ENCODE assay signal across 9 cellular contexts in genomic region chr5:139342423-139342723, GRCh38. TPM values are rescaled to one million over a fixed set of nuclear protein-coding genes. Genes with fewer than 3 reads are reported as not detected.
DNase-seq lines count a peak whose midpoint lies in the region; ATAC-seq and TF ChIP-seq lines count a peak whose summit lies in the region.
"Had no signal": no experiment of that assay in that cellular context is flagged by ENCODE, and none has a peak within 500 bp of the region (broad histone marks: within the 10 kb centered on the region; RNA-seq: fewer than 3 reads in every experiment).

No MANE protein-coding gene starts in this region.

- H3K4me1 ChIP-seq in Caco-2: peaks cover 6% of the 10 kb centered on the region; the same call in 1 of the 2 replicates
- H3K4me1 ChIP-seq in GM23338 (ENCODE audit: insufficient read depth): peaks cover 8% of the 10 kb centered on the region
- peaks cover 21% of the 10 kb centered on the region for H3K4me1 ChIP-seq in smooth muscle cell (ENCODE audit: low read depth)

- H3K27me3 ChIP-seq in Caco-2 (replicated peaks; ENCODE audit: control insufficient read depth, insufficient read depth, low read length): no peaks in the 10 kb centered on the region
- no peaks in the 10 kb centered on the region for H3K27me3 ChIP-seq in GM23338 (ENCODE audit: insufficient read depth)
- H3K27me3 ChIP-seq in smooth muscle cell (ENCODE audit: low read depth): no peaks in the 10 kb centered on the region

- ATAC-seq in GM23338: no peak

- no peak for DNase-seq in Caco-2
- DNase-seq in GM23338 (ENCODE audit: low spot score): no peak
- no peak for DNase-seq in T-helper 2 cell treated with Interferon-gamma antibody and Interleukin-4, amounts not matched to agents 5 μg/mL and 100 μg/mL, for 36 hours (ENCODE audit: low spot score)
- DNase-seq in fibroblast of pulmonary artery (ENCODE audit: low read depth): no peak
- no peak for DNase-seq in smooth muscle cell (lab: John Stamatoyannopoulos, UW; ENCODE audit: unreplicated experiment)
- DNase-seq in NCI-H1048 (lab: John Stamatoyannopoulos, UW): no peak
- no peak for DNase-seq in dedifferentiated amniotic fluid mesenchymal stem cell (ENCODE audit: extremely low spot score)
- no peak for DNase-seq in AG08395 (ENCODE audit: low spot score)

- no peaks in the 10 kb centered on the region for H3K36me3 ChIP-seq in Caco-2 (ENCODE audit: control insufficient read depth, insufficient read depth, low read length)
- H3K36me3 ChIP-seq in GM23338 (ENCODE audit: insufficient read depth): peaks cover 11% of the 10 kb centered on the region
- no peaks in the 10 kb centered on the region for H3K36me3 ChIP-seq in smooth muscle cell (ENCODE audit: low read depth)

- H3K36me3 Mint-ChIP-seq in Caco-2 (ENCODE audit: insufficient read depth, unreplicated experiment) (peaks cover 63% of the 10 kb centered on the region), GM23338 (ENCODE audit: low read depth) (peaks cover 36% of the 10 kb centered on the region)
- H3K36me3 Mint-ChIP-seq in T-helper 2 cell treated with Interferon-gamma antibody and Interleukin-4, amounts not matched to agents 5 μg/mL and 100 μg/mL, for 36 hours (ENCODE audit: low read depth): peaks cover 26% of the 10 kb centered on the region

- TF ChIP-seq CTCF in Caco-2 (IDR thresholded peaks at IDR 0.05; ENCODE audit: insufficient read depth in 1 of 2, low read depth in 1 of 2, low read length in 1 of 2, severe bottlenecking in 1 of 2, unreplicated experiment in 1 of 2): no peak
- no peak for TF ChIP-seq CTCF in GM23338 (conservative IDR thresholded peaks at IDR 0.05; ENCODE audit: low read depth in 2 of 2)
- TF ChIP-seq CTCF in fibroblast of pulmonary artery (IDR thresholded peaks at IDR 0.05; ENCODE audit: low read length, missing control alignments): no peak
- TF ChIP-seq CTCF in smooth muscle cell (IDR thresholded peaks at IDR 0.05; ENCODE audit: borderline replicate concordance, insufficient read depth, poor library complexity, severe bottlenecking): no peak

- H3K4me1 Mint-ChIP-seq in Caco-2 (ENCODE audit: low read depth, unreplicated experiment) (peaks cover 13% of the 10 kb centered on the region), GM23338 (peaks cover 23% of the 10 kb centered on the region)
- H3K4me1 Mint-ChIP-seq in T-helper 2 cell treated with Interferon-gamma antibody and Interleukin-4, amounts not matched to agents 5 μg/mL and 100 μg/mL, for 36 hours (ENCODE audit: low read depth): peaks cover 33% of the 10 kb centered on the region

- CTCF ChIA-PET in Caco-2 (lab: Charles Lee): interaction anchor here (0.6 to 1.2 kb wide), 8 partner anchors 28 to 1297 kb away, joined by 3 to 8 read pairs (median 4); no protein-coding TSS in a partner anchor

- peak overlapping the region; percentile 99 for H3K9ac ChIP-seq in smooth muscle cell (ENCODE audit: low read depth)

- peak overlapping the region; percentile 98 for H3K27ac Mint-ChIP-seq in Caco-2 (ENCODE audit: unreplicated experiment)
- peak overlapping the region; percentile 100 for H3K27ac Mint-ChIP-seq in GM23338
- H3K27ac Mint-ChIP-seq in T-helper 2 cell treated with Interferon-gamma antibody and Interleukin-4, amounts not matched to agents 5 μg/mL and 100 μg/mL, for 36 hours: peak overlapping the region; percentile 99

- BruUV-seq in Caco-2 (replicated peaks; lab: Mats Ljungman, UMichigan): no TSS peak

- H3K4me2 ChIP-seq in GM23338 (peak overlapping the region; percentile 97), smooth muscle cell (peak overlapping the region; percentile 95)

- POLR2A ChIA-PET in Caco-2 (lab: Charles Lee): interaction anchor here (0.6 to 1.8 kb wide), 19 partner anchors 10 to 662 kb away, joined by 3 to 38 read pairs (median 5); partner anchors contain the start of genes CXXC5, DNAJC18, MATR3 and SIL1

- H2AFZ ChIP-seq in GM23338 (no peak overlapping the region), smooth muscle cell (ENCODE audit: low read depth) (no peak overlapping the region)

- peaks cover 4% of the 10 kb centered on the region; the same call in 1 of the 2 replicates for H3K9me2 ChIP-seq in GM23338 (ENCODE audit: insufficient read depth)

- WGBS in smooth muscle cell (ENCODE audit: low lambda C conversion rate): under 1% methylated on average over 16 of the region's 16 CpGs

- H3K4me3 Mint-ChIP-seq in Caco-2 (ENCODE audit: unreplicated experiment) (peak overlapping the region; percentile 96), GM23338 (peak overlapping the region; percentile 99)
- peak overlapping the region; percentile 96 for H3K4me3 Mint-ChIP-seq in T-helper 2 cell treated with Interferon-gamma antibody and Interleukin-4, amounts not matched to agents 5 μg/mL and 100 μg/mL, for 36 hours

- H3F3A ChIP-seq in GM23338 (replicated peaks; ENCODE audit: low read depth) (peaks cover 7% of the 10 kb centered on the region; the same call in 1 of the 2 replicates), smooth muscle cell (ENCODE audit: low read depth) (peaks cover 10% of the 10 kb centered on the region)

- H4K20me1 ChIP-seq in GM23338 (replicated peaks; ENCODE audit: insufficient read depth) (peaks cover 43% of the 10 kb centered on the region), smooth muscle cell (ENCODE audit: low read depth) (peaks cover 52% of the 10 kb centered on the region)

- H3K9me3 Mint-ChIP-seq in Caco-2 (ENCODE audit: unreplicated experiment) (no peaks in the 10 kb centered on the region), GM23338 (no peaks in the 10 kb centered on the region; the same call in 2 of the 3 replicates)
- no peaks in the 10 kb centered on the region for H3K9me3 Mint-ChIP-seq in T-helper 2 cell treated with Interferon-gamma antibody and Interleukin-4, amounts not matched to agents 5 μg/mL and 100 μg/mL, for 36 hours

- H3K9me3 ChIP-seq in Caco-2 (no peaks in the 10 kb centered on the region), smooth muscle cell (replicated peaks; ENCODE audit: low read depth) (no peaks in the 10 kb centered on the region)

- peak overlapping the region; percentile 98 for H3K27ac ChIP-seq in GM23338 (ENCODE audit: low read depth)
- peak overlapping the region; percentile 98 for H3K27ac ChIP-seq in smooth muscle cell (ENCODE audit: low read depth)

- H3K79me2 ChIP-seq in GM23338 (replicated peaks; ENCODE audit: insufficient read depth): peaks cover 51% of the 10 kb centered on the region
- H3K79me2 ChIP-seq in smooth muscle cell (ENCODE audit: low read depth): peaks cover 57% of the 10 kb centered on the region

- no peaks in the 10 kb centered on the region for H3K27me3 Mint-ChIP-seq in Caco-2 (ENCODE audit: insufficient read depth, unreplicated experiment)
- H3K27me3 Mint-ChIP-seq in GM23338 (ENCODE audit: insufficient read depth, low read depth, poor library complexity): peaks cover 20% of the 10 kb centered on the region
- H3K27me3 Mint-ChIP-seq in T-helper 2 cell treated with Interferon-gamma antibody and Interleukin-4, amounts not matched to agents 5 μg/mL and 100 μg/mL, for 36 hours (ENCODE audit: low read depth): no peaks in the 10 kb centered on the region

- intact Hi-C loops in Caco-2 (cut with micrococcal nuclease; ENCODE audit: unreplicated experiment): loop anchor here (1.0 to 2.0 kb wide), 2 partner anchors 14 to 51 kb away; no protein-coding TSS in a partner anchor

- H3K4me3 ChIP-seq in Caco-2 (ENCODE audit: low read depth, low read length) (peak overlapping the region; percentile 92), GM23338 (peak overlapping the region; percentile 90), fibroblast of pulmonary artery (replicated peaks; ENCODE audit: low read depth, low read length) (peak overlapping the region; percentile 100), smooth muscle cell (peak overlapping the region; percentile 81)

TF ChIP-seq in GM23338, 12 proteins besides CTCF, POLR2A, EP300 and RAD21 (continues in another document):
- TF ChIP-seq ZNF331 (CRISPR knock-in tag; IDR thresholded peaks at IDR 0.05; ENCODE audit: low read depth): no peak
- no peak for TF ChIP-seq CREB1 (CRISPR knock-in tag; IDR thresholded peaks at IDR 0.05; ENCODE audit: low read depth)
- no peak for TF ChIP-seq ZNF114 (CRISPR knock-in tag; IDR thresholded peaks at IDR 0.05)
- no peak for TF ChIP-seq JUNB (IDR thresholded peaks at IDR 0.05; ENCODE audit: unreplicated experiment)

RNA-seq across cellular contexts. Expression of gene PAIP2, which starts 0.7 kb away (rescaled TPM):
- total RNA-seq in Caco-2 (2022) (73.6 and 83.6 TPM in 2 replicates), smooth muscle cell (96.1 and 98.1 TPM in 2 replicates)
- total RNA-seq in GM23338 (2014; rRNA removed; shearing (Covaris generic)): 132 and 148 TPM in 2 replicates
- polyA plus RNA-seq in GM23338 (2016; fragmentation: Nextera tagmentation; extraction: Ambion mirVana) (226 and 277 TPM in 2 replicates), smooth muscle cell (120 and 123 TPM in 2 replicates)

RNA-seq across cellular contexts. Expression of gene SLC23A1, which starts 40.7 kb away (rescaled TPM):
- total RNA-seq in Caco-2 (2022) (20.4 and 24.0 TPM in 2 replicates), smooth muscle cell (not detected in 2 replicates)
- not detected in 2 replicates for total RNA-seq in GM23338 (2014; rRNA removed; shearing (Covaris generic))
- polyA plus RNA-seq in GM23338 (2016; fragmentation: Nextera tagmentation; extraction: Ambion mirVana) (0.16 and 0.29 TPM in 2 replicates), smooth muscle cell (0.22 and 0.35 TPM in 2 replicates)
- total RNA-seq: RPMI7951 had no signal

RNA-seq across cellular contexts. Expression of gene MZB1, which starts 47.3 kb away (rescaled TPM):
- total RNA-seq in Caco-2 (2022): not detected in 2 replicates
- 1.6 TPM in 1 of 2 replicates, not detected in the other for total RNA-seq in GM23338 (2014; rRNA removed; shearing (Covaris generic))
- polyA plus RNA-seq in GM23338 (2016; fragmentation: Nextera tagmentation; extraction: Ambion mirVana): 0.52 and 0.71 TPM in 2 replicates
- total RNA-seq in smooth muscle cell: not detected in 2 replicates
- polyA plus RNA-seq in smooth muscle cell: 0.19 TPM in 1 of 2 replicates, not detected in the other
- total RNA-seq: RPMI7951 had no signal

RNA-seq across cellular contexts. Expression of gene MATR3, which starts 48.8 kb away (rescaled TPM):
- total RNA-seq in Caco-2 (2022) (194 and 200 TPM in 2 replicates), smooth muscle cell (267 and 353 TPM in 2 replicates)
- total RNA-seq in GM23338 (2014; rRNA removed; shearing (Covaris generic)): 506 and 546 TPM in 2 replicates
- polyA plus RNA-seq in GM23338 (2016; fragmentation: Nextera tagmentation; extraction: Ambion mirVana) (226 and 278 TPM in 2 replicates), smooth muscle cell (151 and 169 TPM in 2 replicates)

RNA-seq across cellular contexts. Expression of gene PROB1, which starts 52.5 kb away (rescaled TPM):
- 2.7 and 2.9 TPM in 2 replicates for total RNA-seq in Caco-2 (2022)
- 2.7 and 3.1 TPM in 2 replicates for total RNA-seq in GM23338 (2014; rRNA removed; shearing (Covaris generic))
- 0.54 and 0.73 TPM in 2 replicates for polyA plus RNA-seq in GM23338 (2016; fragmentation: Nextera tagmentation; extraction: Ambion mirVana)
- 0.90 and 1.2 TPM in 2 replicates for total RNA-seq in smooth muscle cell
- polyA plus RNA-seq in smooth muscle cell: 3.8 and 5.7 TPM in 2 replicates

Comparison
In these comparisons a context has a peak if more than half of its experiments do, and no peak if none do; other contexts are left out.
1. RNA of gene SLC23A1, which starts 40.7 kb away (total RNA-seq): 20.4 to 24.0 TPM in Caco-2; not detected in GM23338 and not detected in smooth muscle cell; every median in the first group is over 10 times any median in the second.
2. Peak in every context shown above with its lines, with median percentiles within 50 percentile points of each other: H3K4me3 ChIP-seq, H3K27ac Mint-ChIP-seq and H3K4me3 Mint-ChIP-seq.